Comparison of ENCODE assay signal across 23 cellular contexts in genomic region chr11:119797137-119797611, GRCh38.
DNase-seq lines count a peak whose midpoint lies in the region; ATAC-seq and TF ChIP-seq lines count a peak whose summit lies in the region.
"Had no signal": no experiment of that assay in that cellular context is flagged by ENCODE, and none has a peak within 500 bp of the region (broad histone marks: within the 10 kb centered on the region; RNA-seq: fewer than 3 reads in every experiment).

No MANE protein-coding gene starts in this region.

- POLR2A ChIA-PET in WTC11 (lab: Charles Lee): interaction anchor here (1.4 kb wide), 1 partner anchor 11 kb away, joined by 3 read pairs; no protein-coding TSS in a partner anchor

- CTCF ChIA-PET in WTC11 (lab: Charles Lee): interaction anchor here (0.7 to 1.6 kb wide), 11 partner anchors 8 to 371 kb away, joined by 3 to 8 read pairs (median 4); partner anchors contain the start of gene NECTIN1

- H3K27me3 Mint-ChIP-seq in WTC11 (ENCODE audit: low read depth): peaks cover 76% of the 10 kb centered on the region

- H3K27ac Mint-ChIP-seq in WTC11: no peak overlapping the region
- H3K27ac Mint-ChIP-seq: B cell, immature natural killer cell had no signal

- no peaks in the 10 kb centered on the region for H3K9me3 Mint-ChIP-seq in WTC11
- H3K9me3 Mint-ChIP-seq: immature natural killer cell had no signal

- ATAC-seq in WTC11 (peak; percentile 51), GM21515 (IDR thresholded peaks at IDR 0.05; ENCODE audit: unreplicated experiment) (no peak), GM21526 (IDR thresholded peaks at IDR 0.05; ENCODE audit: low FRiP score, unreplicated experiment) (no peak)

- peaks cover 54% of the 10 kb centered on the region for H3K4me1 Mint-ChIP-seq in WTC11
- H3K4me1 Mint-ChIP-seq: B cell, immature natural killer cell had no signal

- DNase-seq in NCI-H1105 treated with DMSO at 0.1 percent for 48 hours (lab: John Stamatoyannopoulos, UW) (peak; percentile 43), NCI-H1105 (lab: John Stamatoyannopoulos, UW) (no peak), WTC11 (ENCODE audit: low spot score) (no peak), iPS-NIHi11 (ENCODE audit: low spot score) (peak; percentile 66), retina (peak; percentile 63), NCI-H1436 (lab: John Stamatoyannopoulos, UW) (no peak)
- DNase-seq: activated CD4-positive, alpha-beta T cell treated with anti-CD3 and anti-CD28 coated beads, Interleukin-2, amount 50 U/mL, for 48 hours; activated CD4-positive, CD25-positive, alpha-beta regulatory T cell; activated gamma-delta T cell; adrenal gland; COR-L47; immature natural killer cell; NCI-H1436 treated with DMSO at 0.1 percent for 48 hours; NCI-H2171 treated with DMSO at 0.1 percent for 48 hours; SHP77 treated with DMSO at 0.1 percent for 48 hours; stimulated activated CD4-positive, alpha-beta T cell treated with anti-CD3 and anti-CD28 coated beads, Interleukin-12 subunit alpha, Interleukin-12 subunit beta, amount 100 ng/mL, for 4 hours; stimulated activated CD4-positive, alpha-beta T cell treated with anti-CD3 and anti-CD28 coated beads, Interleukin-4, amount 100 ng/mL, for 4 hours; stomach; SW 1271; transverse colon had no signal

- no peaks in the 10 kb centered on the region for H3K36me3 Mint-ChIP-seq in WTC11
- H3K36me3 Mint-ChIP-seq: immature natural killer cell had no signal

- no peak overlapping the region for H3K4me3 Mint-ChIP-seq in WTC11
- H3K4me3 Mint-ChIP-seq: B cell, immature natural killer cell had no signal

- no peak for TF ChIP-seq CTCF in WTC11 (IDR thresholded peaks at IDR 0.05)

TF ChIP-seq in WTC11, 78 proteins besides CTCF, POLR2A, EP300 and RAD21 (continues in another document):
- TF ChIP-seq CDX4 (CRISPR knock-in tag; IDR thresholded peaks at IDR 0.05; ENCODE audit: borderline replicate concordance): no peak
- TF ChIP-seq FOXJ3 (CRISPR knock-in tag; IDR thresholded peaks at IDR 0.05; ENCODE audit: borderline replicate concordance): no peak
- no peak for TF ChIP-seq ATF6 (CRISPR knock-in tag; IDR thresholded peaks at IDR 0.05)
- TF ChIP-seq OVOL2 (CRISPR knock-in tag; IDR thresholded peaks at IDR 0.05; ENCODE audit: borderline replicate concordance): no peak
- TF ChIP-seq E2F5 (CRISPR knock-in tag; IDR thresholded peaks at IDR 0.05): no peak
- TF ChIP-seq ERG (CRISPR knock-in tag; IDR thresholded peaks at IDR 0.05): no peak
- TF ChIP-seq MYBL2 (CRISPR knock-in tag; IDR thresholded peaks at IDR 0.05): no peak
- no peak for TF ChIP-seq USF1 (CRISPR knock-in tag; IDR thresholded peaks at IDR 0.05)
- no peak for TF ChIP-seq CBFB (CRISPR knock-in tag; IDR thresholded peaks at IDR 0.05; ENCODE audit: low read depth)
- no peak for TF ChIP-seq ZNF671 (CRISPR knock-in tag; IDR thresholded peaks at IDR 0.05)
- TF ChIP-seq CREM (CRISPR knock-in tag; IDR thresholded peaks at IDR 0.05): no peak
- TF ChIP-seq AFF4 (CRISPR knock-in tag; IDR thresholded peaks at IDR 0.05; ENCODE audit: borderline replicate concordance): no peak
- no peak for TF ChIP-seq ZNF281 (CRISPR knock-in tag; IDR thresholded peaks at IDR 0.05)
- no peak for TF ChIP-seq PRRX2 (CRISPR knock-in tag; IDR thresholded peaks at IDR 0.05)
- no peak for TF ChIP-seq NFYB (CRISPR knock-in tag; conservative IDR thresholded peaks at IDR 0.05; ENCODE audit: low read depth)
- TF ChIP-seq NR2C2 (CRISPR knock-in tag; IDR thresholded peaks at IDR 0.05): no peak

Comparison
In these comparisons a context has a peak if more than half of its experiments do, and no peak if none do; other contexts are left out.
1. DNase-seq: peak in NCI-H1105 treated with DMSO at 0.1 percent for 48 hours (single experiment), iPS-NIHi11 (single experiment) and retina (single experiment); none in NCI-H1105 (single experiment), WTC11 (single experiment) and NCI-H1436 (single experiment).